ENCODE assay signal across 26 cellular contexts in the genomic region with DNA sequence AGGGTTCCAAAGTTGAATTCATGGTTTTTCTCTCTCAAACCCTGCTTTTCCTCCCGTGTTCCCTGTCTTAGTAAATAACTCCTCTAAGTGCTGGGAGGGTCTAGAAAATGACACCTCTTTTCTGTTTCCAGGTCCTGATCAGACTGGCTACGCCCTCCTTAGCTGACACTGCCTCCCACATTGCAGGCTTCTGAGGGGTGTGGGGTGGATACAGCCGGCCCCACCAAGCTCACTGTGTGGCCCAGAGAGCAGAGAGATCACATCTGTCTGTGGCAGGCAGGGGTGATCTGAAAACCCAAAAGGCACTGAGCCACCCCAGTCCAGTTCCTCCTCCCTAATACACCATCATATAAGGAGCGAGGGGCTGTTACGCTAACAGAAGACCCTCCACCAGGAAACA.
"Had no signal": no experiment of that assay in that cellular context is flagged by ENCODE, and none has a peak within 500 bp of the region (broad histone marks: within the 10 kb centered on the region; RNA-seq: fewer than 3 reads in every experiment).

No MANE protein-coding gene starts in this region.

- H3K9me3 ChIP-seq: gastroesophageal sphincter, heart left ventricle, right lobe of liver, stomach, testis, tibial artery, upper lobe of right lung, uterus had no signal

- H3K4me2 ChIP-seq: hepatocyte had no signal

- H3K4me1 Mint-ChIP-seq: naive thymus-derived CD8-positive, alpha-beta T cell had no signal

- H3K36me3 ChIP-seq: gastroesophageal sphincter, heart left ventricle, right lobe of liver, stomach, tibial artery, upper lobe of right lung, uterus had no signal

- H3K9me3 Mint-ChIP-seq: dendritic cell treated with granulocyte-macrophage colony-stimulating factor and Interleukin-4, amounts not matched to agents 40 ng/mL and 50 ng/mL, for 4 days; stimulated activated naive B cell treated with anti-CD40 and anti-IgM and Interleukin-4, amounts not matched to agents 10 μg/mL and 1 μg/mL and 100 μg/mL, for 72 hours had no signal

- H3K4me3 ChIP-seq: gastroesophageal sphincter, heart left ventricle, hepatocyte, right lobe of liver, stomach, testis, tibial artery, upper lobe of right lung, uterus had no signal

- ATAC-seq: esophagus mucosa; gastroesophageal sphincter; heart left ventricle; left lobe of liver; naive thymus-derived CD8-positive, alpha-beta T cell; right lobe of liver; stimulated activated naive B cell treated with anti-CD40 and anti-IgM and Interleukin-4, amounts not matched to agents 10 μg/mL and 1 μg/mL and 100 μg/mL, for 72 hours; upper lobe of right lung had no signal

- H3K79me2 ChIP-seq: hepatocyte had no signal

- H3K27me3 ChIP-seq: gastroesophageal sphincter, heart left ventricle, hepatocyte, right lobe of liver, stomach, testis, tibial artery, upper lobe of right lung, uterus had no signal

- H2AFZ ChIP-seq: hepatocyte had no signal

- H3K4me3 Mint-ChIP-seq: dendritic cell treated with granulocyte-macrophage colony-stimulating factor and Interleukin-4, amounts not matched to agents 40 ng/mL and 50 ng/mL, for 4 days; endodermal cell; naive thymus-derived CD8-positive, alpha-beta T cell; stimulated activated naive B cell treated with anti-CD40 and anti-IgM and Interleukin-4, amounts not matched to agents 10 μg/mL and 1 μg/mL and 100 μg/mL, for 72 hours had no signal

- FAIRE-seq: colon, kidney, small intestine had no signal

- H3K4me1 ChIP-seq: gastroesophageal sphincter, upper lobe of right lung, uterus had no signal

- H3K27ac Mint-ChIP-seq: dendritic cell treated with granulocyte-macrophage colony-stimulating factor and Interleukin-4, amounts not matched to agents 40 ng/mL and 50 ng/mL, for 4 days; endodermal cell; stimulated activated naive B cell treated with anti-CD40 and anti-IgM and Interleukin-4, amounts not matched to agents 10 μg/mL and 1 μg/mL and 100 μg/mL, for 72 hours had no signal

- DNase-seq: central memory CD4-positive, alpha-beta T cell; effector CD8-positive, alpha-beta T cell; endodermal cell; foreskin fibroblast; heart left ventricle; kidney; mesendoderm; midbrain; posterior cingulate gyrus; right lobe of liver; small intestine; stimulated activated CD4-positive, alpha-beta T cell treated with anti-CD3 and anti-CD28 coated beads, Interleukin-15, amount 100 ng/mL, for 24 hours; stimulated activated CD4-positive, alpha-beta T cell treated with anti-CD3 and anti-CD28 coated beads, Interleukin-2, amount 100 ng/mL, for 48 hours; stimulated activated naive B cell treated with anti-CD40 and anti-IgM and Interleukin-4, amounts not matched to agents 10 μg/mL and 1 μg/mL and 100 μg/mL, for 72 hours; stomach; testis; tibial artery; upper lobe of right lung; uterus had no signal

- H3K36me3 Mint-ChIP-seq: naive thymus-derived CD8-positive, alpha-beta T cell; stimulated activated naive B cell treated with anti-CD40 and anti-IgM and Interleukin-4, amounts not matched to agents 10 μg/mL and 1 μg/mL and 100 μg/mL, for 72 hours had no signal

- H3K27ac ChIP-seq: gastroesophageal sphincter, heart left ventricle, right lobe of liver, stomach, testis, tibial artery, upper lobe of right lung, uterus had no signal
